Comparison of ENCODE assay signal across 16 cellular contexts in the genomic region with DNA sequence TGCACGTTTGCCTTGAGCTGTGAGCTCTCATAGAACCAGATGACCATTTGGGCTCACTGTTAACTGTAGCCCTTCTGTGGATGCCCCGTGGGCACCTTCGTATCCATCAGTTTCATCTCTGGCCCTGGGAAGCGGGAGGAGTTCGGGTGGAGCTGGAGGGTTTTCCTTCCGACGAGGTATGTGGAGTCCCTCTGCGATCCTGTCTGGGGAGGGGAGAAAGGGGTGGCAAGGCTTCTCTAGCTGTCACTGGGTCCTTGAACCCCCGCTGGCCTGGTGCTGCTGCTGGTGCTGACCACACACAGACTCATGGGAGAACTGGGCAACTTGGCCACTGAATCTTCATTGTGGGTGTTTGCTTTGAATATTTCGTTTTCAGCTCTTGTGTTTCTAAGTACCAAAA.
"Had no signal": no experiment of that assay in that cellular context is flagged by ENCODE, and none has a peak within 500 bp of the region (broad histone marks: within the 10 kb centered on the region; RNA-seq: fewer than 3 reads in every experiment).

No MANE protein-coding gene starts in this region.

- H3K27ac Mint-ChIP-seq: activated CD8-positive, alpha-beta T cell treated with anti-CD3 and anti-CD28 coated beads for 36 hours; stimulated activated memory B cell treated with anti-CD40 and anti-IgM and Interleukin-4, amounts not matched to agents 10 μg/mL and 1 μg/mL and 100 μg/mL, for 72 hours had no signal

- H3K4me3 Mint-ChIP-seq: activated CD8-positive, alpha-beta T cell treated with anti-CD3 and anti-CD28 coated beads for 36 hours; stimulated activated memory B cell treated with anti-CD40 and anti-IgM and Interleukin-4, amounts not matched to agents 10 μg/mL and 1 μg/mL and 100 μg/mL, for 72 hours had no signal

- H3K27ac ChIP-seq: body of pancreas, neutrophil, right atrium auricular region, WERI-Rb-1 had no signal

- H3K27me3 Mint-ChIP-seq: activated CD8-positive, alpha-beta T cell treated with anti-CD3 and anti-CD28 coated beads for 36 hours; stimulated activated memory B cell treated with anti-CD40 and anti-IgM and Interleukin-4, amounts not matched to agents 10 μg/mL and 1 μg/mL and 100 μg/mL, for 72 hours had no signal

- H3K36me3 ChIP-seq: right atrium auricular region, tibial nerve, WERI-Rb-1 had no signal

- H3K27me3 ChIP-seq: body of pancreas, neutrophil, right atrium auricular region, tibial nerve had no signal

- H3K9me3 ChIP-seq: body of pancreas, neutrophil, right atrium auricular region, tibial nerve had no signal

- H3K4me3 ChIP-seq: body of pancreas, right atrium auricular region, skin epidermis, tibial nerve had no signal

- DNase-seq: activated CD4-positive, alpha-beta T cell treated with anti-CD3 and anti-CD28 coated beads for 4 hours; activated CD8-positive, alpha-beta memory T cell treated with anti-CD3 and anti-CD28 coated beads, Interleukin-2, amount 50 U/mL, for 4 hours; activated CD8-positive, alpha-beta T cell treated with anti-CD3 and anti-CD28 coated beads for 36 hours; activated naive CD4-positive, alpha-beta T cell; amniotic stem cell; cerebellar nuclear complex; hypothalamus; midbrain; T-helper 1 cell; WERI-Rb-1 had no signal

- H3K9me3 Mint-ChIP-seq: activated CD8-positive, alpha-beta T cell treated with anti-CD3 and anti-CD28 coated beads for 36 hours; stimulated activated memory B cell treated with anti-CD40 and anti-IgM and Interleukin-4, amounts not matched to agents 10 μg/mL and 1 μg/mL and 100 μg/mL, for 72 hours had no signal
